1 cellular context compared by ENCODE assay signal in the genomic region with DNA sequence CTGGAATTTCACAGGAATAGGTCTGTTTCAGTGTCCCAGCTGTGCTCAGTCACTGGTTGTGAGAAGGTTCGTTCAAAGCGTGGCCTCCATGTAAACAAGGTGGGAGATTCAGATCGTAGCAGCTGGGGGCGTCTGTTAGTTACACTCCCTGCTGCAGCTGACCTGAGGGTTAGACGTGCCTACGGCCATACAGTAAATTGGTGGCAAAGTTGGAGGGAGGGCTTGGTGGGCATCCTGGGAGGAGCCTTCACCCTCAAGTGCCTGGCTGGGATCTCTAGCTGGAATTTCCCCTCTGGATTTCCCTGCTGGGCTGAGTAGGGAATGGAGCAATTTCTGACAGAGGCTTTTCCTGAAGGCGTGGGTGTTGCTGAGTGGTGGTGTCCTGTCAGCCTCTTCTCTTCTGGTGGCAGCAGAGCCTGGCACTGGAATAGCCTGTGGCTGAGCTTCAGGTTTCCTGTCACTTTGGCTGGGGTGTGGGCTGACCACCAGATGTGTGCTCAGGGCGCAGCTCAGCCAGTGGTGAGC.
TF ChIP-seq lines count a peak whose summit lies in the region.

No MANE protein-coding gene starts in this region.

TF ChIP-seq in WTC11, 78 proteins besides CTCF, POLR2A, EP300 and RAD21 (continued from another document):
- TF ChIP-seq, protein P1, sequence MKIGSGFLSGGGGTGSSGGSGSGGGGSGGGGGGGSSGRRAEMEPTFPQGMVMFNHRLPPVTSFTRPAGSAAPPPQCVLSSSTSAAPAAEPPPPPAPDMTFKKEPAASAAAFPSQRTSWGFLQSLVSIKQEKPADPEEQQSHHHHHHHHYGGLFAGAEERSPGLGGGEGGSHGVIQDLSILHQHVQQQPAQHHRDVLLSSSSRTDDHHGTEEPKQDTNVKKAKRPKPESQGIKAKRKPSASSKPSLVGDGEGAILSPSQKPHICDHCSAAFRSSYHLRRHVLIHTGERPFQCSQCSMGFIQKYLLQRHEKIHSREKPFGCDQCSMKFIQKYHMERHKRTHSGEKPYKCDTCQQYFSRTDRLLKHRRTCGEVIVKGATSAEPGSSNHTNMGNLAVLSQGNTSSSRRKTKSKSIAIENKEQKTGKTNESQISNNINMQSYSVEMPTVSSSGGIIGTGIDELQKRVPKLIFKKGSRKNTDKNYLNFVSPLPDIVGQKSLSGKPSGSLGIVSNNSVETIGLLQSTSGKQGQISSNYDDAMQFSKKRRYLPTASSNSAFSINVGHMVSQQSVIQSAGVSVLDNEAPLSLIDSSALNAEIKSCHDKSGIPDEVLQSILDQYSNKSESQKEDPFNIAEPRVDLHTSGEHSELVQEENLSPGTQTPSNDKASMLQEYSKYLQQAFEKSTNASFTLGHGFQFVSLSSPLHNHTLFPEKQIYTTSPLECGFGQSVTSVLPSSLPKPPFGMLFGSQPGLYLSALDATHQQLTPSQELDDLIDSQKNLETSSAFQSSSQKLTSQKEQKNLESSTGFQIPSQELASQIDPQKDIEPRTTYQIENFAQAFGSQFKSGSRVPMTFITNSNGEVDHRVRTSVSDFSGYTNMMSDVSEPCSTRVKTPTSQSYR (CRISPR knock-in tag; IDR thresholded peaks at IDR 0.05) = no peak
- TF ChIP-seq ZNF416 (CRISPR knock-in tag; IDR thresholded peaks at IDR 0.05) = no peak
- TF ChIP-seq, protein P2, sequence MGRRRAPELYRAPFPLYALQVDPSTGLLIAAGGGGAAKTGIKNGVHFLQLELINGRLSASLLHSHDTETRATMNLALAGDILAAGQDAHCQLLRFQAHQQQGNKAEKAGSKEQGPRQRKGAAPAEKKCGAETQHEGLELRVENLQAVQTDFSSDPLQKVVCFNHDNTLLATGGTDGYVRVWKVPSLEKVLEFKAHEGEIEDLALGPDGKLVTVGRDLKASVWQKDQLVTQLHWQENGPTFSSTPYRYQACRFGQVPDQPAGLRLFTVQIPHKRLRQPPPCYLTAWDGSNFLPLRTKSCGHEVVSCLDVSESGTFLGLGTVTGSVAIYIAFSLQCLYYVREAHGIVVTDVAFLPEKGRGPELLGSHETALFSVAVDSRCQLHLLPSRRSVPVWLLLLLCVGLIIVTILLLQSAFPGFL (CRISPR knock-in tag; IDR thresholded peaks at IDR 0.05; ENCODE audit: borderline replicate concordance) = no peak
- TF ChIP-seq, protein P3, sequence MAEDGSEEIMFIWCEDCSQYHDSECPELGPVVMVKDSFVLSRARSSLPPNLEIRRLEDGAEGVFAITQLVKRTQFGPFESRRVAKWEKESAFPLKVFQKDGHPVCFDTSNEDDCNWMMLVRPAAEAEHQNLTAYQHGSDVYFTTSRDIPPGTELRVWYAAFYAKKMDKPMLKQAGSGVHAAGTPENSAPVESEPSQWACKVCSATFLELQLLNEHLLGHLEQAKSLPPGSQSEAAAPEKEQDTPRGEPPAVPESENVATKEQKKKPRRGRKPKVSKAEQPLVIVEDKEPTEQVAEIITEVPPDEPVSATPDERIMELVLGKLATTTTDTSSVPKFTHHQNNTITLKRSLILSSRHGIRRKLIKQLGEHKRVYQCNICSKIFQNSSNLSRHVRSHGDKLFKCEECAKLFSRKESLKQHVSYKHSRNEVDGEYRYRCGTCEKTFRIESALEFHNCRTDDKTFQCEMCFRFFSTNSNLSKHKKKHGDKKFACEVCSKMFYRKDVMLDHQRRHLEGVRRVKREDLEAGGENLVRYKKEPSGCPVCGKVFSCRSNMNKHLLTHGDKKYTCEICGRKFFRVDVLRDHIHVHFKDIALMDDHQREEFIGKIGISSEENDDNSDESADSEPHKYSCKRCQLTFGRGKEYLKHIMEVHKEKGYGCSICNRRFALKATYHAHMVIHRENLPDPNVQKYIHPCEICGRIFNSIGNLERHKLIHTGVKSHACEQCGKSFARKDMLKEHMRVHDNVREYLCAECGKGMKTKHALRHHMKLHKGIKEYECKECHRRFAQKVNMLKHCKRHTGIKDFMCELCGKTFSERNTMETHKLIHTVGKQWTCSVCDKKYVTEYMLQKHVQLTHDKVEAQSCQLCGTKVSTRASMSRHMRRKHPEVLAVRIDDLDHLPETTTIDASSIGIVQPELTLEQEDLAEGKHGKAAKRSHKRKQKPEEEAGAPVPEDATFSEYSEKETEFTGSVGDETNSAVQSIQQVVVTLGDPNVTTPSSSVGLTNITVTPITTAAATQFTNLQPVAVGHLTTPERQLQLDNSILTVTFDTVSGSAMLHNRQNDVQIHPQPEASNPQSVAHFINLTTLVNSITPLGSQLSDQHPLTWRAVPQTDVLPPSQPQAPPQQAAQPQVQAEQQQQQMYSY (CRISPR knock-in tag; IDR thresholded peaks at IDR 0.05) = no peak
- TF ChIP-seq, protein P4, sequence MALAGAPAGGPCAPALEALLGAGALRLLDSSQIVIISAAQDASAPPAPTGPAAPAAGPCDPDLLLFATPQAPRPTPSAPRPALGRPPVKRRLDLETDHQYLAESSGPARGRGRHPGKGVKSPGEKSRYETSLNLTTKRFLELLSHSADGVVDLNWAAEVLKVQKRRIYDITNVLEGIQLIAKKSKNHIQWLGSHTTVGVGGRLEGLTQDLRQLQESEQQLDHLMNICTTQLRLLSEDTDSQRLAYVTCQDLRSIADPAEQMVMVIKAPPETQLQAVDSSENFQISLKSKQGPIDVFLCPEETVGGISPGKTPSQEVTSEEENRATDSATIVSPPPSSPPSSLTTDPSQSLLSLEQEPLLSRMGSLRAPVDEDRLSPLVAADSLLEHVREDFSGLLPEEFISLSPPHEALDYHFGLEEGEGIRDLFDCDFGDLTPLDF (CRISPR knock-in tag; IDR thresholded peaks at IDR 0.05) = no peak
- no peak for TF ChIP-seq ZNF317 (CRISPR knock-in tag; IDR thresholded peaks at IDR 0.05; ENCODE audit: borderline replicate concordance, low read depth)
- no peak for TF ChIP-seq IRF2 (CRISPR knock-in tag; IDR thresholded peaks at IDR 0.05; ENCODE audit: borderline replicate concordance, low read depth)
- TF ChIP-seq, protein P5, sequence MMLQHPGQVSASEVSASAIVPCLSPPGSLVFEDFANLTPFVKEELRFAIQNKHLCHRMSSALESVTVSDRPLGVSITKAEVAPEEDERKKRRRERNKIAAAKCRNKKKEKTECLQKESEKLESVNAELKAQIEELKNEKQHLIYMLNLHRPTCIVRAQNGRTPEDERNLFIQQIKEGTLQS (CRISPR knock-in tag; conservative IDR thresholded peaks at IDR 0.05) = no peak
- no peak for TF ChIP-seq ATF1 (CRISPR knock-in tag; IDR thresholded peaks at IDR 0.05)
- TF ChIP-seq, protein P6, sequence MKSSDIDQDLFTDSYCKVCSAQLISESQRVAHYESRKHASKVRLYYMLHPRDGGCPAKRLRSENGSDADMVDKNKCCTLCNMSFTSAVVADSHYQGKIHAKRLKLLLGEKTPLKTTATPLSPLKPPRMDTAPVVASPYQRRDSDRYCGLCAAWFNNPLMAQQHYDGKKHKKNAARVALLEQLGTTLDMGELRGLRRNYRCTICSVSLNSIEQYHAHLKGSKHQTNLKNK (CRISPR knock-in tag; IDR thresholded peaks at IDR 0.05) = no peak
- no peak for TF ChIP-seq CREB1 (CRISPR knock-in tag; IDR thresholded peaks at IDR 0.05)
- TF ChIP-seq ZNF232 (CRISPR knock-in tag; IDR thresholded peaks at IDR 0.05) = no peak
- no peak for TF ChIP-seq RORB (CRISPR knock-in tag; IDR thresholded peaks at IDR 0.05)
- TF ChIP-seq, protein P7, sequence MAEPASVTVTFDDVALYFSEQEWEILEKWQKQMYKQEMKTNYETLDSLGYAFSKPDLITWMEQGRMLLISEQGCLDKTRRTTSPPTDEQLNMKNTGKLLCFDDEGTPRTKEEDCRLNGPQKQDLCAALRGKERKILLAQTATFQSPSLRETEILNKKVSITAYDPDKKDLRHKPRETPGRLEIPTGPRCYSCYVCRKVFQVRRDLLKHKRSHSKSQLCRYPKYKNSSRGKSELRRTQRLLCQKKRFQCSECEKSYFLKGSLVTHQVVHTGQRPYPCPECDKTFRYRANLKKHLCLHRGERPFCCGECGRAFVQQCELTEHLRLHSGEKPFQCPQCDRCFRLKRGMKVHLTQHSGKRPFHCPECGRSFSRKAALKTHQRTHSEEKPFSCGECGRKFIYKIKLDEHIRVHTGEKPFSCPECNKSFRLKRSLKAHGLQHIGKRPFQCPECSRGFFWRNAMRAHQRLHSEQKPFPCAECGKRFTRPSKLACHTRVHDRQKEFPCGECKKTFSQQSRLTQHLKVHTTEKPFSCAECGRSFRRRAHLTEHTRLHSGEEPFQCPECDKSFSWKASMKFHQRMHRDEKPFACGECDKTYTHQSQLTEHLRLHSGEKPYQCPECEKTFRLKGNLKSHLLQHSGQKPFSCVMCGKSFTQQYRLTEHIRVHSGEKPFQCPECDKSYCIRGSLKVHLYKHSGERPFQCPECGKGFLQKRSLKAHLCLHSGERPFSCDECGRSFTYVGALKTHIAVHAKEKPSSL (CRISPR knock-in tag; conservative IDR thresholded peaks at IDR 0.05) = no peak
